9 cellular contexts compared by ENCODE assay signal in the genomic region with DNA sequence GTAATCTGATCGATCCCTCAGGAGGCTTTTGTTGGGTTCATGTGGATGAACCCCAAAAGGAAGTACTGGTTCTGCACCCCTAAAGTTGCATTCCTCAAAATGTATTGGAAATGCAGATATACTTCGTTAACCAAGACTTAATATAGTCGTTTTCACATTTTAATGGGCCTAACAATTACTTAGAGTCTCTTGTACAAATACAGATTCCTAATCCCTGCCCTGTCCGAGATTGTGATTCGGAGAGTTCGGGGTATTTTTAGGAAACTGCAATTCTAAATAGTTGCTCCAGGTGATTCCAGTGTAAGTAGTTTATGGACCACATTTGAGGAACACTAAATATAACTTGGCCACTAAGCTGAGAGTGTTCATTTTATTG. TPM values are rescaled to one million over a fixed set of nuclear protein-coding genes. Genes with fewer than 3 reads are reported as not detected.
DNase-seq lines count a peak whose midpoint lies in the region; ATAC-seq, FAIRE-seq and TF ChIP-seq lines count a peak whose summit lies in the region.
"Had no signal": no experiment of that assay in that cellular context is flagged by ENCODE, and none has a peak within 500 bp of the region (broad histone marks: within the 10 kb centered on the region; RNA-seq: fewer than 3 reads in every experiment).

No MANE protein-coding gene starts in this region.

- POLR2A ChIA-PET in SK-N-SH (lab: Yijun Ruan, JAX), result interaction anchor here (0.6 to 1.5 kb wide), 2 partner anchors 18 to 156 kb away, joined by 3 to 8 read pairs; no protein-coding TSS in a partner anchor

- dilution Hi-C loops in keratinocyte (cut with MboI; ENCODE audit: extremely low pct_ligation_motif_present, low sequenced_read_pairs), result no loop called here

- H3K4me2 ChIP-seq in SK-N-SH, result peak overlapping the region; percentile 91
- peak overlapping the region; percentile 95 for H3K4me2 ChIP-seq in keratinocyte (ENCODE audit: control insufficient read depth, extremely low read depth, insufficient read depth, low read depth, low read length)

- no peak for TF ChIP-seq RAD21 in SK-N-SH (IDR thresholded peaks at IDR 0.05; ENCODE audit: low read length)

- ATAC-seq in SK-N-SH treated with all-trans-retinoic acid at 6 μM for 48 hours (no peak; the same call in 2 of the 3 replicates), HG02759 (IDR thresholded peaks at IDR 0.05; ENCODE audit: unreplicated experiment) (no peak)
- ATAC-seq in activated T-helper 17 cell treated with anti-CD3 and anti-CD28 coated beads, Interleukin-2, amount 50 U/mL, for 72 hours (replicated peaks), result no peak

- H4K20me1 ChIP-seq in SK-N-SH (ENCODE audit: insufficient read depth), result no peaks in the 10 kb centered on the region
- H4K20me1 ChIP-seq in keratinocyte (ENCODE audit: control insufficient read depth, extremely low read depth, insufficient read depth, low read length), result no peaks in the 10 kb centered on the region

- H3K9me3 ChIP-seq in SK-N-SH (no peaks in the 10 kb centered on the region), keratinocyte (ENCODE audit: control insufficient read depth, low read depth, low read length) (no peaks in the 10 kb centered on the region), suprapubic skin (no peaks in the 10 kb centered on the region)

- no peak for FAIRE-seq in keratinocyte (lab: Jason Lieb, UNC)
- FAIRE-seq: A204.1 had no signal

- H3K4me1 ChIP-seq in SK-N-SH (ENCODE audit: control insufficient read depth in 1 of 2, insufficient read depth in 2 of 2, low read depth in 1 of 2, low read length in 1 of 2) (peaks cover 5 to 9% of the 10 kb centered on the region in 2 experiments; a peak in 2 of 4 replicates), keratinocyte (ENCODE audit: control insufficient read depth, extremely low read depth, insufficient read depth, low read length) (peaks cover 14% of the 10 kb centered on the region), suprapubic skin (peaks cover 23% of the 10 kb centered on the region)

- H2AFZ ChIP-seq in SK-N-SH (ENCODE audit: low read depth) (peak overlapping the region; percentile 66), keratinocyte (ENCODE audit: control insufficient read depth, low read length) (peak overlapping the region; percentile 95)

- no peaks in the 10 kb centered on the region for H3F3A ChIP-seq in SK-N-SH (replicated peaks; ENCODE audit: insufficient read depth)

- TF ChIP-seq EP300 in SK-N-SH (IDR thresholded peaks at IDR 0.05; ENCODE audit: borderline replicate concordance in 1 of 2, low read depth in 1 of 2, low read length in 1 of 2) (no peak), suprapubic skin (IDR thresholded peaks at IDR 0.05) (no peak)

- H3K36me3 ChIP-seq in SK-N-SH (replicated peaks in 1 of 2; ENCODE audit: control insufficient read depth in 1 of 2, insufficient read depth in 2 of 2, low read length in 1 of 2) (peaks cover 15 to 22% of the 10 kb centered on the region in 2 experiments), keratinocyte (ENCODE audit: control insufficient read depth in 2 of 2, extremely low read depth in 1 of 2, insufficient read depth in 2 of 2, low read length in 2 of 2) (peaks cover 10 to 13% of the 10 kb centered on the region in 2 experiments), suprapubic skin (peaks cover 14% of the 10 kb centered on the region)

- H3K27me3 Mint-ChIP-seq in activated T-helper 17 cell treated with anti-CD3 and anti-CD28 coated beads, Interleukin-2, amount 50 U/mL, for 72 hours, result no peaks in the 10 kb centered on the region

- no peaks in the 10 kb centered on the region for H3K9me3 Mint-ChIP-seq in activated T-helper 17 cell treated with anti-CD3 and anti-CD28 coated beads, Interleukin-2, amount 50 U/mL, for 72 hours

- peaks cover 40% of the 10 kb centered on the region for H3K79me2 ChIP-seq in SK-N-SH (ENCODE audit: insufficient read depth)
- H3K79me2 ChIP-seq in keratinocyte (ENCODE audit: control insufficient read depth, insufficient read depth, low read length), result peaks cover 31% of the 10 kb centered on the region

- H3K36me3 Mint-ChIP-seq in activated T-helper 17 cell treated with anti-CD3 and anti-CD28 coated beads, Interleukin-2, amount 50 U/mL, for 72 hours (ENCODE audit: low read depth), result peaks cover 22% of the 10 kb centered on the region

- peak overlapping the region; percentile 95 for H3K27ac Mint-ChIP-seq in activated T-helper 17 cell treated with anti-CD3 and anti-CD28 coated beads, Interleukin-2, amount 50 U/mL, for 72 hours

- H3K9ac ChIP-seq in SK-N-SH, result peak overlapping the region; percentile 90
- peak overlapping the region; percentile 98 for H3K9ac ChIP-seq in keratinocyte (ENCODE audit: control insufficient read depth, extremely low read depth, insufficient read depth, low read length)

- H3K27me3 ChIP-seq in SK-N-SH (ENCODE audit: insufficient read depth), result no peaks in the 10 kb centered on the region
- H3K27me3 ChIP-seq in keratinocyte (ENCODE audit: control insufficient read depth, extremely low read depth, insufficient read depth, low read length), result no peaks in the 10 kb centered on the region
- no peaks in the 10 kb centered on the region for H3K27me3 ChIP-seq in suprapubic skin

- TF ChIP-seq POLR2A in suprapubic skin (IDR thresholded peaks at IDR 0.05), result no peak

- no peaks in the 10 kb centered on the region for H3K9me1 ChIP-seq in keratinocyte (ENCODE audit: control insufficient read depth, extremely low read depth, insufficient read depth, low read length)

- CTCF ChIA-PET in SK-N-SH (lab: Yijun Ruan, JAX), result interaction anchor here (1.3 to 2.2 kb wide), 3 partner anchors 60 to 389 kb away, joined by 3 to 17 read pairs (median 4); no protein-coding TSS in a partner anchor

- peak overlapping the region; percentile 97 for H3K4me3 Mint-ChIP-seq in activated T-helper 17 cell treated with anti-CD3 and anti-CD28 coated beads, Interleukin-2, amount 50 U/mL, for 72 hours

- 4% methylated on average over 6 of the region's 6 CpGs for WGBS in SK-N-SH (ENCODE audit: low lambda C conversion rate)
- 19% methylated on average over 6 of the region's 6 CpGs for WGBS in suprapubic skin

- TF ChIP-seq CTCF in SK-N-SH (IDR thresholded peaks at IDR 0.05) (no peak), keratinocyte (optimal IDR thresholded peaks at IDR 0.05 in 1 of 3, IDR thresholded peaks at IDR 0.05 in 1 of 3, conservative IDR thresholded peaks at IDR 0.05 in 1 of 3; ENCODE audit: extremely low read depth in 1 of 3, insufficient read depth in 2 of 3, low read length in 3 of 3) (no peak), suprapubic skin (IDR thresholded peaks at IDR 0.05) (no peak)

- H3K9me2 ChIP-seq in SK-N-SH, result no peaks in the 10 kb centered on the region

- peaks cover 11% of the 10 kb centered on the region for H3K4me1 Mint-ChIP-seq in activated T-helper 17 cell treated with anti-CD3 and anti-CD28 coated beads, Interleukin-2, amount 50 U/mL, for 72 hours

- DNase-seq in SK-N-SH (no peak), keratinocyte (ENCODE audit: low read depth, low spot score) (no peak), suprapubic skin (ENCODE audit: low spot score in 2 of 2) (no peak), DMS79 treated with DMSO at 0.1 percent for 48 hours (lab: John Stamatoyannopoulos, UW) (no peak), NCI-H2171 (lab: John Stamatoyannopoulos, UW) (no peak)

- H3K27ac ChIP-seq in SK-N-SH (ENCODE audit: low read depth in 2 of 2, low read length in 1 of 2), result peak overlapping the region; percentile 60 to 90; a peak in 3 of 4 replicates
- peak overlapping the region; percentile 97 for H3K27ac ChIP-seq in keratinocyte (ENCODE audit: control insufficient read depth, insufficient read depth, low read length)
- H3K27ac ChIP-seq in suprapubic skin, result peak overlapping the region; percentile 94

- peak overlapping the region; percentile 86 to 99 for H3K4me3 ChIP-seq in SK-N-SH (ENCODE audit: low read depth in 2 of 2, low read length in 1 of 2)
- peak overlapping the region; percentile 70 to 97 (median 93) for H3K4me3 ChIP-seq in keratinocyte (ENCODE audit: control insufficient read depth in 2 of 3, extremely low read depth in 1 of 3, insufficient read depth in 2 of 3, low read depth in 1 of 3, low read length in 3 of 3)
- peak overlapping the region; percentile 91 for H3K4me3 ChIP-seq in suprapubic skin

TF ChIP-seq in SK-N-SH, 30 proteins besides CTCF, POLR2A, EP300 and RAD21 (continues in another document):
- TF ChIP-seq RXRA (IDR thresholded peaks at IDR 0.05; ENCODE audit: borderline replicate concordance, low read depth) (no peak), GATA2 (CRISPR knock-in tag; IDR thresholded peaks at IDR 0.05) (no peak), GABPA (IDR thresholded peaks at IDR 0.05; ENCODE audit: low read depth) (no peak), SIN3A (IDR thresholded peaks at IDR 0.05; ENCODE audit: borderline replicate concordance, low read depth, low read length) (no peak)

TF ChIP-seq in SK-N-SH treated with all-trans-retinoic acid at 6 μM for 48 hours, 23 proteins besides CTCF, POLR2A, EP300 and RAD21 (continues in another document):
- no peak for TF ChIP-seq CSDC2 (CRISPR knock-in tag; IDR thresholded peaks at IDR 0.05)
- TF ChIP-seq, protein P1, sequence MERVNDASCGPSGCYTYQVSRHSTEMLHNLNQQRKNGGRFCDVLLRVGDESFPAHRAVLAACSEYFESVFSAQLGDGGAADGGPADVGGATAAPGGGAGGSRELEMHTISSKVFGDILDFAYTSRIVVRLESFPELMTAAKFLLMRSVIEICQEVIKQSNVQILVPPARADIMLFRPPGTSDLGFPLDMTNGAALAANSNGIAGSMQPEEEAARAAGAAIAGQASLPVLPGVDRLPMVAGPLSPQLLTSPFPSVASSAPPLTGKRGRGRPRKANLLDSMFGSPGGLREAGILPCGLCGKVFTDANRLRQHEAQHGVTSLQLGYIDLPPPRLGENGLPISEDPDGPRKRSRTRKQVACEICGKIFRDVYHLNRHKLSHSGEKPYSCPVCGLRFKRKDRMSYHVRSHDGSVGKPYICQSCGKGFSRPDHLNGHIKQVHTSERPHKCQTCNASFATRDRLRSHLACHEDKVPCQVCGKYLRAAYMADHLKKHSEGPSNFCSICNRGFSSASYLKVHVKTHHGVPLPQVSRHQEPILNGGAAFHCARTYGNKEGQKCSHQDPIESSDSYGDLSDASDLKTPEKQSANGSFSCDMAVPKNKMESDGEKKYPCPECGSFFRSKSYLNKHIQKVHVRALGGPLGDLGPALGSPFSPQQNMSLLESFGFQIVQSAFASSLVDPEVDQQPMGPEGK (CRISPR knock-in tag; IDR thresholded peaks at IDR 0.05; ENCODE audit: borderline replicate concordance), result no peak

RNA-seq across cellular contexts. Expression of a gene that starts 0.8 kb away (rescaled TPM):
- polyA plus RNA-seq in SK-N-SH (2012; rRNA removed) (9.9 and 11.1 TPM in 2 replicates), keratinocyte (12.6 to 20.5 TPM (median 14.3 TPM) in 3 replicates)
- polyA plus RNA-seq in SK-N-SH (2012; cell fraction: cytosol; rRNA removed), result 11.6 and 16.6 TPM in 2 replicates
- polyA plus RNA-seq in SK-N-SH (2012; cell fraction: nucleus; rRNA removed), result 7.9 and 8.3 TPM in 2 replicates
- total RNA-seq in activated T-helper 17 cell treated with anti-CD3 and anti-CD28 coated beads, Interleukin-2, amount 50 U/mL, for 72 hours, result 10 to 100 TPM; 13.4 to 19.8 TPM
- 28.4 TPM for polyA plus RNA-seq in keratinocyte (2011; ENCODE audit: low read depth)
- 10.9 and 16.4 TPM in 2 replicates for polyA plus RNA-seq in keratinocyte (2011; cell fraction: cytosol; rRNA removed)
- 10.7 and 17.2 TPM in 2 replicates for polyA plus RNA-seq in keratinocyte (2011; cell fraction: nucleus; rRNA removed)
- 9.1 and 12.9 TPM in 2 replicates for polyA plus RNA-seq in keratinocyte (2012; ENCODE audit: low replicate concordance)
- polyA minus RNA-seq in keratinocyte, result 4.6 to 16.1 TPM (median 5.1 TPM) in 3 replicates
- polyA minus RNA-seq in keratinocyte (2011; cell fraction: cytosol; rRNA and poly(A)+ RNA removed), result 9.4 TPM
- 9.8 and 16.2 TPM in 2 replicates for polyA minus RNA-seq in keratinocyte (2011; cell fraction: nucleus; rRNA and poly(A)+ RNA removed)
- 10 to 100 TPM; 11.6 to 28.6 (median 15.0) TPM for total RNA-seq in suprapubic skin
